In the genomic region with DNA sequence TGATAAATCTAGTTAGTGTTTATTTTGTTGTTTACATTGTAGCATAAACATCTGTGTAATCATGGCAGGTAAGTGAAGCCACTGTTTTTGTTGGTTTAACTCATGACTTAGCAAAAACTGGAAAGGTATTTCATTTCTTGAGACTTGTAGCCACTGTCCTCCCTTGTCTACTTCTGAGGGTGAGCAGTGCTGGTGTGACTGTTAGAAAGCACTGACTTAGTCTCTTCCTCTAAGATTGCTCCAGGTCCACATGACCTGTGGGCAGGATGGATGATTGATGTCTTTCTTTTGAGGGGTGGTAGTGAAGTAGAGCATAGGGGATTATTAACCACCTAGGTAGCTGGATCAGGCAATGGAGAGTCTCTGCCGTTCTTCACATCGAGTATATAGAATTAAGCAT, we compare ENCODE assay signal across 1 cellular context.
TF ChIP-seq lines count a peak whose summit lies in the region.

No MANE protein-coding gene starts in this region.

TF ChIP-seq in HEK293, 187 proteins besides CTCF, POLR2A, EP300 and RAD21 (continued from another document):
- TF ChIP-seq, protein P1, sequence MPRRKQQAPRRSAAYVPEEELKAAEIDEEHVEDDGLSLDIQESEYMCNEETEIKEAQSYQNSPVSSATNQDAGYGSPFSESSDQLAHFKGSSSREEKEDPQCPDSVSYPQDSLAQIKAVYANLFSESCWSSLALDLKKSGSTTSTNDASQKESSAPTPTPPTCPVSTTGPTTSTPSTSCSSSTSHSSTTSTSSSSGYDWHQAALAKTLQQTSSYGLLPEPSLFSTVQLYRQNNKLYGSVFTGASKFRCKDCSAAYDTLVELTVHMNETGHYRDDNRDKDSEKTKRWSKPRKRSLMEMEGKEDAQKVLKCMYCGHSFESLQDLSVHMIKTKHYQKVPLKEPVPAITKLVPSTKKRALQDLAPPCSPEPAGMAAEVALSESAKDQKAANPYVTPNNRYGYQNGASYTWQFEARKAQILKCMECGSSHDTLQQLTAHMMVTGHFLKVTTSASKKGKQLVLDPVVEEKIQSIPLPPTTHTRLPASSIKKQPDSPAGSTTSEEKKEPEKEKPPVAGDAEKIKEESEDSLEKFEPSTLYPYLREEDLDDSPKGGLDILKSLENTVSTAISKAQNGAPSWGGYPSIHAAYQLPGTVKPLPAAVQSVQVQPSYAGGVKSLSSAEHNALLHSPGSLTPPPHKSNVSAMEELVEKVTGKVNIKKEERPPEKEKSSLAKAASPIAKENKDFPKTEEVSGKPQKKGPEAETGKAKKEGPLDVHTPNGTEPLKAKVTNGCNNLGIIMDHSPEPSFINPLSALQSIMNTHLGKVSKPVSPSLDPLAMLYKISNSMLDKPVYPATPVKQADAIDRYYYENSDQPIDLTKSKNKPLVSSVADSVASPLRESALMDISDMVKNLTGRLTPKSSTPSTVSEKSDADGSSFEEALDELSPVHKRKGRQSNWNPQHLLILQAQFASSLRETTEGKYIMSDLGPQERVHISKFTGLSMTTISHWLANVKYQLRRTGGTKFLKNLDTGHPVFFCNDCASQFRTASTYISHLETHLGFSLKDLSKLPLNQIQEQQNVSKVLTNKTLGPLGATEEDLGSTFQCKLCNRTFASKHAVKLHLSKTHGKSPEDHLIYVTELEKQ (tag by site-specific recombination; IDR thresholded peaks at IDR 0.05; ENCODE audit: borderline replicate concordance) = no peak
- no peak for TF ChIP-seq ZNF391 (tag by site-specific recombination; IDR thresholded peaks at IDR 0.05; ENCODE audit: borderline replicate concordance, low read depth)
- TF ChIP-seq ZNF366 (tag by site-specific recombination; conservative IDR thresholded peaks at IDR 0.05) = 0 out of 2 replicates have a peak, but pooled peaks have one; percentile 12
- TF ChIP-seq ZNF654 (tag by site-specific recombination; IDR thresholded peaks at IDR 0.05; ENCODE audit: low read depth) = no peak
- TF ChIP-seq ZNF514 (tag by site-specific recombination; IDR thresholded peaks at IDR 0.05) = no peak
- no peak for TF ChIP-seq SCRT1 (tag by site-specific recombination; IDR thresholded peaks at IDR 0.05; ENCODE audit: borderline replicate concordance)
- no peak for TF ChIP-seq ZNF155 (tag by site-specific recombination; IDR thresholded peaks at IDR 0.05)
- no peak for TF ChIP-seq ZNF791 (tag by site-specific recombination; IDR thresholded peaks at IDR 0.05)
- TF ChIP-seq ZNF548 (tag by site-specific recombination; IDR thresholded peaks at IDR 0.05) = no peak
- no peak for TF ChIP-seq ZNF18 (tag by site-specific recombination; IDR thresholded peaks at IDR 0.05)
- TF ChIP-seq SCRT2 (tag by site-specific recombination; IDR thresholded peaks at IDR 0.05) = 0 out of 2 replicates have a peak, but pooled peaks have one; percentile 10
- no peak for TF ChIP-seq ZNF302 (tag by site-specific recombination; IDR thresholded peaks at IDR 0.05; ENCODE audit: low read depth)
- no peak for TF ChIP-seq ZNF529 (tag by site-specific recombination; IDR thresholded peaks at IDR 0.05; ENCODE audit: insufficient replicate concordance)
- no peak for TF ChIP-seq PRDM4 (tag by site-specific recombination; IDR thresholded peaks at IDR 0.05)
- TF ChIP-seq ZNF350 (tag by site-specific recombination; IDR thresholded peaks at IDR 0.05) = 0 out of 2 replicates have a peak, but pooled peaks have one; percentile 34
- TF ChIP-seq GLI4 (tag by site-specific recombination; IDR thresholded peaks at IDR 0.05) = no peak
